ENCODE assay signal across 29 cellular contexts in the genomic region with DNA sequence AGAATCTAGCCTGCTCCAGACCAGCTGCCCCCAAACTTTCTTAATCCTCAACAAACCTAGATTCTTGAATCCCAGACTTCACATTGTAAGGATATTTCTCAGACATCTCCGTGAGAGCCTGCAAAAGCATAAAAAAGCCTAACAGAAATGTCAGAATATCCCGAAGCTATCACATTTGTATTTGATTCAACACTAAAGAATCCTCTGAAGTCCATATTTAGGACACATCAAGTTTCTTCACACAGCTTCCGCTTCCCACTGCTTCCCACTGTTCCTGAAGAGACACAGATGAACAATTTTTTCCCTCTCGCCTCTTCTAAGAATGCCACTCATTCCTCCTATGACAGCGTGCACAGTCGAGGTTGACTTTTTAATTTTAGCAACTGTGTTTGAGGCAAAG.
DNase-seq lines count a peak whose midpoint lies in the region; ATAC-seq, FAIRE-seq and TF ChIP-seq lines count a peak whose summit lies in the region.
"Had no signal": no experiment of that assay in that cellular context is flagged by ENCODE, and none has a peak within 500 bp of the region (broad histone marks: within the 10 kb centered on the region; RNA-seq: fewer than 3 reads in every experiment).

No MANE protein-coding gene starts in this region.

- no peaks in the 10 kb centered on the region for H3K9me3 ChIP-seq in astrocyte (ENCODE audit: insufficient read depth, low read depth, low read length)
- H3K9me3 ChIP-seq: ovary had no signal

- H3K27ac ChIP-seq in astrocyte (ENCODE audit: low read depth, low read length): peak overlapping the region; percentile 34
- H3K27ac ChIP-seq: ovary, skin epidermis had no signal

- H3K36me3 ChIP-seq in astrocyte (ENCODE audit: insufficient read depth, low read length): no peaks in the 10 kb centered on the region
- H3K36me3 ChIP-seq: ovary had no signal

- peaks cover 39% of the 10 kb centered on the region for H3K4me1 Mint-ChIP-seq in astrocyte (ENCODE audit: low read depth, unreplicated experiment)
- H3K4me1 Mint-ChIP-seq: activated CD4-positive, alpha-beta T cell treated with anti-CD3 and anti-CD28 coated beads, Interleukin-2, amount 10 ng/mL, durations not matched to agents 7 days and 5 days; activated CD8-positive, alpha-beta memory T cell treated with anti-CD3 and anti-CD28 coated beads, Interleukin-2, amount 10 ng/mL, durations not matched to agents 7 days and 5 days; activated naive CD8-positive, alpha-beta T cell treated with anti-CD3 and anti-CD28 coated beads, Interleukin-2, amount 10 ng/mL, durations not matched to agents 7 days and 5 days; stimulated activated naive B cell treated with anti-CD40 and anti-IgM and Interleukin-4, amounts not matched to agents 10 μg/mL and 1 μg/mL and 100 μg/mL, for 72 hours; WTC11 had no signal

- H3K4me2 ChIP-seq in astrocyte (ENCODE audit: low read length): no peak overlapping the region

- no peaks in the 10 kb centered on the region for H3K36me3 Mint-ChIP-seq in astrocyte (ENCODE audit: low read depth, unreplicated experiment)
- H3K36me3 Mint-ChIP-seq: activated CD8-positive, alpha-beta memory T cell treated with anti-CD3 and anti-CD28 coated beads, Interleukin-2, amount 10 ng/mL, durations not matched to agents 7 days and 5 days; activated naive CD8-positive, alpha-beta T cell treated with anti-CD3 and anti-CD28 coated beads, Interleukin-2, amount 10 ng/mL, durations not matched to agents 7 days and 5 days; stimulated activated naive B cell treated with anti-CD40 and anti-IgM and Interleukin-4, amounts not matched to agents 10 μg/mL and 1 μg/mL and 100 μg/mL, for 72 hours; WTC11 had no signal

- H3K4me3 Mint-ChIP-seq in astrocyte (ENCODE audit: unreplicated experiment): no peak overlapping the region
- H3K4me3 Mint-ChIP-seq: activated CD4-positive, alpha-beta T cell treated with anti-CD3 and anti-CD28 coated beads, Interleukin-2, amount 10 ng/mL, durations not matched to agents 7 days and 5 days; activated CD8-positive, alpha-beta memory T cell treated with anti-CD3 and anti-CD28 coated beads, Interleukin-2, amount 10 ng/mL, durations not matched to agents 7 days and 5 days; activated naive CD8-positive, alpha-beta T cell treated with anti-CD3 and anti-CD28 coated beads, Interleukin-2, amount 10 ng/mL, durations not matched to agents 7 days and 5 days; CD4-positive, alpha-beta T cell; nephron progenitor cell; stimulated activated naive B cell treated with anti-CD40 and anti-IgM and Interleukin-4, amounts not matched to agents 10 μg/mL and 1 μg/mL and 100 μg/mL, for 72 hours; WTC11 had no signal

- peak; percentile 73 for FAIRE-seq in astrocyte (lab: Jason Lieb, UNC)
- FAIRE-seq: GM12892, H1 had no signal

- H3K4me1 ChIP-seq in astrocyte (ENCODE audit: insufficient read depth, low read length): no peaks in the 10 kb centered on the region

- no peaks in the 10 kb centered on the region for H4K20me1 ChIP-seq in astrocyte (ENCODE audit: insufficient read depth, low read length)

- no peaks in the 10 kb centered on the region for H3K27me3 ChIP-seq in astrocyte (ENCODE audit: insufficient read depth, low read length)
- H3K27me3 ChIP-seq: ovary had no signal

- TF ChIP-seq CTCF in astrocyte (IDR thresholded peaks at IDR 0.05; ENCODE audit: insufficient read depth, low read depth, low read length) (no peak), foreskin fibroblast (IDR thresholded peaks at IDR 0.05; ENCODE audit: low read depth, low read length) (no peak)

- DNase-seq in GM04503 (ENCODE audit: low read depth) (peak; percentile 76), astrocyte (ENCODE audit: low read depth) (peak; percentile 17), foreskin fibroblast (peak; percentile 41 to 57), NCI-H1930 (lab: John Stamatoyannopoulos, UW) (no peak)
- DNase-seq: activated CD4-positive, alpha-beta T cell treated with anti-CD3 and anti-CD28 coated beads, Interleukin-2, amount 10 ng/mL, durations not matched to agents 7 days and 5 days; activated CD8-positive, alpha-beta memory T cell treated with anti-CD3 and anti-CD28 coated beads, Interleukin-2, amount 10 ng/mL, durations not matched to agents 7 days and 5 days; activated gamma-delta T cell treated with Interleukin-2 at 50 U/mL for 16 hours; activated naive CD8-positive, alpha-beta T cell treated with anti-CD3 and anti-CD28 coated beads, Interleukin-2, amount 10 ng/mL, durations not matched to agents 7 days and 5 days; activated T-cell treated with anti-CD3 and anti-CD28 coated beads, Interleukin-2, amount 50 U/mL, for 48 hours; AML-193; CD4-positive, alpha-beta T cell; left colon; NCI-H1092; NCI-H187; NCI-H2171; NCI-H510A treated with DMSO at 0.1 percent for 48 hours; nephron progenitor cell; OCI-M1; ovary; stimulated activated naive B cell treated with anti-CD40 and anti-IgM and Interleukin-4, amounts not matched to agents 10 μg/mL and 1 μg/mL and 100 μg/mL, for 72 hours; substantia nigra; T1000 had no signal

- H3K79me2 ChIP-seq in astrocyte (ENCODE audit: insufficient read depth, low read length): no peaks in the 10 kb centered on the region

- H3K9me3 Mint-ChIP-seq in astrocyte (ENCODE audit: unreplicated experiment): peaks cover 4% of the 10 kb centered on the region
- H3K9me3 Mint-ChIP-seq: activated naive CD8-positive, alpha-beta T cell treated with anti-CD3 and anti-CD28 coated beads, Interleukin-2, amount 10 ng/mL, durations not matched to agents 7 days and 5 days; WTC11 had no signal

- H2AFZ ChIP-seq in astrocyte (ENCODE audit: low read depth, low read length): no peak overlapping the region

- no peak overlapping the region for H3K9ac ChIP-seq in astrocyte (ENCODE audit: low read length)

- H3K27me3 Mint-ChIP-seq in astrocyte (ENCODE audit: low read depth, unreplicated experiment): no peaks in the 10 kb centered on the region
- H3K27me3 Mint-ChIP-seq: activated CD4-positive, alpha-beta T cell treated with anti-CD3 and anti-CD28 coated beads, Interleukin-2, amount 10 ng/mL, durations not matched to agents 7 days and 5 days; activated CD8-positive, alpha-beta memory T cell treated with anti-CD3 and anti-CD28 coated beads, Interleukin-2, amount 10 ng/mL, durations not matched to agents 7 days and 5 days; activated naive CD8-positive, alpha-beta T cell treated with anti-CD3 and anti-CD28 coated beads, Interleukin-2, amount 10 ng/mL, durations not matched to agents 7 days and 5 days; CD4-positive, alpha-beta T cell; stimulated activated naive B cell treated with anti-CD40 and anti-IgM and Interleukin-4, amounts not matched to agents 10 μg/mL and 1 μg/mL and 100 μg/mL, for 72 hours had no signal

- H3K27ac Mint-ChIP-seq in astrocyte (ENCODE audit: unreplicated experiment): peak overlapping the region; percentile 65
- H3K27ac Mint-ChIP-seq: activated CD4-positive, alpha-beta T cell treated with anti-CD3 and anti-CD28 coated beads, Interleukin-2, amount 10 ng/mL, durations not matched to agents 7 days and 5 days; activated CD8-positive, alpha-beta memory T cell treated with anti-CD3 and anti-CD28 coated beads, Interleukin-2, amount 10 ng/mL, durations not matched to agents 7 days and 5 days; activated naive CD8-positive, alpha-beta T cell treated with anti-CD3 and anti-CD28 coated beads, Interleukin-2, amount 10 ng/mL, durations not matched to agents 7 days and 5 days; CD4-positive, alpha-beta T cell; nephron progenitor cell; stimulated activated naive B cell treated with anti-CD40 and anti-IgM and Interleukin-4, amounts not matched to agents 10 μg/mL and 1 μg/mL and 100 μg/mL, for 72 hours; WTC11 had no signal

- H3K4me3 ChIP-seq in astrocyte (ENCODE audit: insufficient read depth, low read depth, low read length) (no peak overlapping the region), foreskin fibroblast (ENCODE audit: low read depth in 1 of 2, low read length in 2 of 2) (no peak overlapping the region)
- H3K4me3 ChIP-seq: ovary, skin epidermis had no signal

- ATAC-seq in GM21825 (IDR thresholded peaks at IDR 0.05; ENCODE audit: unreplicated experiment) (no peak), GM19324 (IDR thresholded peaks at IDR 0.05; ENCODE audit: low FRiP score, unreplicated experiment) (no peak), GM21717 (IDR thresholded peaks at IDR 0.05; ENCODE audit: unreplicated experiment) (no peak)
- ATAC-seq: activated CD8-positive, alpha-beta memory T cell treated with anti-CD3 and anti-CD28 coated beads, Interleukin-2, amount 10 ng/mL, durations not matched to agents 7 days and 5 days; left colon; stimulated activated naive B cell treated with anti-CD40 and anti-IgM and Interleukin-4, amounts not matched to agents 10 μg/mL and 1 μg/mL and 100 μg/mL, for 72 hours; WTC11 had no signal

Comparison
In these comparisons a context has a peak if more than half of its experiments do, and no peak if none do; other contexts are left out.
1. DNase-seq: peak in GM04503 (single experiment), astrocyte (single experiment) and foreskin fibroblast (2 of 2); none in NCI-H1930 (0 of 2).